ENCODE assay signal across 18 cellular contexts in the genomic region with DNA sequence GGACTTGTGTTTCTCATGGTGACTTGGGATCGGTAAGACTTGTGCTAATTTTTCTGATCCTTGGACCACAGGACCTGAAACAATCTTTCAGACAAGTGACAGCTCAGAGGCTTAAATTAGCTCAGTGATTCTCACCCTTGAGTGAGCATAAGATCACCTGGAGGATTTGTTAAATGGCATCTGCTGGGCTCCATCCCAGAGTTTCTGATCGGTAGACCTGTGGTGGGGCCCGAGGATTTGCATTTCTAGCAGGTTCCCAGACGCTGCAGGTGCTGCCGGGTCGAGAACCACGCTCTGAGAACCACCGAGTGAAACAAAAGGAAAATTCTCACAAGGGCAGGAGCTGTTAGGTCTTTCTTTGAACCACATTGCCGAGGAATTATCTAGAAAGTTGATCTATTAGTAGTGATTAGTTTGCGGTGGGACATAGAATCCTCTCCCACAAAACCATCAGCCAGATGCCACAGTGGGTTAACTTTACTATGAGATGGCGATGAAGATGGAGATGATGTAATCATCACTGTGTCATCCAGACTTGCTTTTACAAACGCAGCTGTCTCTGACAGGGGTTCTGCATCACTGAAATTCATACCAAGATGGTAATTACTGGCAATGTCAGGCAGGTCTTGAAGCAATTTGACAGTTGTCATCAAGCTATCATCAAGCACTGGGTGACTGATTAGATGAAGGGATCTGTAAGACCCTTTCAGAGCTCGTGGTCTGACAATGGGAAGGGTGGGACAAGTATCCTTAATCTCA.
"Had no signal": no experiment of that assay in that cellular context is flagged by ENCODE, and none has a peak within 500 bp of the region (broad histone marks: within the 10 kb centered on the region; RNA-seq: fewer than 3 reads in every experiment).

No MANE protein-coding gene starts in this region.

- ATAC-seq: activated T-cell treated with anti-CD3 and anti-CD28 coated beads, Interleukin-2, amount 50 U/mL, for 72 hours; heart right ventricle; left lung; stimulated activated naive CD8-positive, alpha-beta T cell treated with anti-CD3 and anti-CD28 coated beads, Interleukin-15, Interleukin-2, amounts not matched to agents 100 U/mL and 50 U/mL, for 24 hours had no signal

- H3K27ac ChIP-seq: brain microvascular endothelial cell, colonic mucosa, epithelial cell of prostate, heart right ventricle, left lung, skin epidermis, VCaP had no signal

- H3K36me3 ChIP-seq: brain microvascular endothelial cell, colonic mucosa, heart right ventricle, left lung, tibial nerve had no signal

- H3K27me3 ChIP-seq: brain microvascular endothelial cell, tibial nerve had no signal

- H3K4me3 ChIP-seq: colonic mucosa, heart right ventricle, left lung, skin epidermis, tibial nerve had no signal

- H3K4me1 ChIP-seq: colonic mucosa, heart right ventricle, left lung had no signal

- H3K9me3 ChIP-seq: colonic mucosa, heart right ventricle, left lung, tibial nerve had no signal

- DNase-seq: activated CD4-positive, CD25-positive, alpha-beta regulatory T cell treated with anti-CD3 and anti-CD28 coated beads, Interleukin-2, amount 50 U/mL, for 72 hours; activated CD8-positive, alpha-beta memory T cell treated with anti-CD3 and anti-CD28 coated beads for 24 hours; activated CD8-positive, alpha-beta memory T cell treated with anti-CD3 and anti-CD28 coated beads, Interleukin-2, amount 50 U/mL, for 48 hours; activated effector memory CD4-positive, alpha-beta T cell treated with anti-CD3 and anti-CD28 coated beads, Interleukin-2, amount 50 U/mL, for 16 hours; activated naive CD4-positive, alpha-beta T cell treated with anti-CD3 and anti-CD28 coated beads, Interleukin-2, amount 50 U/mL, for 16 hours; activated T-cell treated with anti-CD3 and anti-CD28 coated beads, Interleukin-2, amount 50 U/mL, for 72 hours; aorta; brain microvascular endothelial cell; colonic mucosa; endodermal cell; heart right ventricle; left lung; stimulated activated naive CD8-positive, alpha-beta T cell treated with anti-CD3 and anti-CD28 coated beads, Interleukin-15, Interleukin-2, amounts not matched to agents 100 U/mL and 50 U/mL, for 24 hours; substantia nigra had no signal
